In the genomic region with DNA sequence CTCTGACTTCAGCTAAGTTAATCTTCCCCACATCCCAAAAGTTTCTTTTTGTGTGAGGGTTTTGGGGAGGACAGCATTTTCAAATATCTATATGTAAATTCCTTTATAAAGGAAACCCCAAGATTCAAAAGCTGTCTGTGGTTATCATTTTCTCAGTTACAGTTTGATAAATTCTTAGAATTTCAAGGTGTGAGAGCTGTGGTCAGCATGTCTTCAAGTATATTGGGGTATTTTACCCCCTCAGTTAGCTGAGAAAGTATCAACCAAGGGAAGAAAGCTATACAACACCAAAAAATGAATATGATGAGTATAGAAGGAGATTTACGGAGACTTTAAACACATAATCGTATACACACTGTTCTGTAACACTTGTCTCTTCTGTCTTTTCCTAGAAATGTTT, we compare ENCODE assay signal across 21 cellular contexts.
"Had no signal": no experiment of that assay in that cellular context is flagged by ENCODE, and none has a peak within 500 bp of the region (broad histone marks: within the 10 kb centered on the region; RNA-seq: fewer than 3 reads in every experiment).

No MANE protein-coding gene starts in this region.

- H3K36me3 ChIP-seq: neutrophil, spleen, stomach, thoracic aorta, transverse colon had no signal

- ATAC-seq: foreskin keratinocyte; left colon; left ventricle myocardium superior; psoas muscle; sciatic nerve; stimulated activated memory B cell treated with anti-CD40 and anti-IgM and Interleukin-4, amounts not matched to agents 10 μg/mL and 1 μg/mL and 100 μg/mL, for 72 hours had no signal

- H3K27ac ChIP-seq: foreskin keratinocyte, neutrophil, psoas muscle, stomach, thoracic aorta, transverse colon had no signal

- H3K9me3 ChIP-seq: neutrophil, psoas muscle, spleen, stomach, thoracic aorta, transverse colon had no signal

- H3K4me1 ChIP-seq: foreskin keratinocyte, psoas muscle, transverse colon had no signal

- DNase-seq: foreskin keratinocyte; left colon; left ventricle myocardium superior; mesenchymal stem cell; midbrain; psoas muscle; retina; spleen; stimulated activated CD4-positive, alpha-beta T cell treated with anti-CD3 and anti-CD28 coated beads, Interleukin-15, amount 100 ng/mL, for 24 hours; stimulated activated CD4-positive, alpha-beta T cell treated with anti-CD3 and anti-CD28 coated beads, Interleukin-1b, Interleukin-23, amount 100 ng/mL, for 48 hours; stimulated activated CD4-positive, alpha-beta T cell treated with anti-CD3 and anti-CD28 coated beads, Interleukin-4, amount 100 ng/mL, for 24 hours; stomach; substantia nigra; transverse colon had no signal

- H3K27me3 ChIP-seq: foreskin keratinocyte, neutrophil, spleen, stomach, transverse colon had no signal

- H3K9me3 Mint-ChIP-seq: dendritic cell treated with granulocyte-macrophage colony-stimulating factor and Interleukin-4, amounts not matched to agents 40 ng/mL and 50 ng/mL, for 4 days; stimulated activated memory B cell treated with anti-CD40 and anti-IgM and Interleukin-4, amounts not matched to agents 10 μg/mL and 1 μg/mL and 100 μg/mL, for 72 hours had no signal

- H3K27ac Mint-ChIP-seq: dendritic cell treated with granulocyte-macrophage colony-stimulating factor and Interleukin-4, amounts not matched to agents 40 ng/mL and 50 ng/mL, for 4 days; stimulated activated memory B cell treated with anti-CD40 and anti-IgM and Interleukin-4, amounts not matched to agents 10 μg/mL and 1 μg/mL and 100 μg/mL, for 72 hours had no signal

- H3K4me3 ChIP-seq: lung, psoas muscle, spleen, stomach, thoracic aorta, transverse colon had no signal

- FAIRE-seq: colon had no signal

- H3K27me3 Mint-ChIP-seq: dendritic cell treated with granulocyte-macrophage colony-stimulating factor and Interleukin-4, amounts not matched to agents 40 ng/mL and 50 ng/mL, for 4 days; stimulated activated memory B cell treated with anti-CD40 and anti-IgM and Interleukin-4, amounts not matched to agents 10 μg/mL and 1 μg/mL and 100 μg/mL, for 72 hours had no signal

- H3K4me3 Mint-ChIP-seq: dendritic cell treated with granulocyte-macrophage colony-stimulating factor and Interleukin-4, amounts not matched to agents 40 ng/mL and 50 ng/mL, for 4 days; stimulated activated memory B cell treated with anti-CD40 and anti-IgM and Interleukin-4, amounts not matched to agents 10 μg/mL and 1 μg/mL and 100 μg/mL, for 72 hours had no signal
